In the genomic region with DNA sequence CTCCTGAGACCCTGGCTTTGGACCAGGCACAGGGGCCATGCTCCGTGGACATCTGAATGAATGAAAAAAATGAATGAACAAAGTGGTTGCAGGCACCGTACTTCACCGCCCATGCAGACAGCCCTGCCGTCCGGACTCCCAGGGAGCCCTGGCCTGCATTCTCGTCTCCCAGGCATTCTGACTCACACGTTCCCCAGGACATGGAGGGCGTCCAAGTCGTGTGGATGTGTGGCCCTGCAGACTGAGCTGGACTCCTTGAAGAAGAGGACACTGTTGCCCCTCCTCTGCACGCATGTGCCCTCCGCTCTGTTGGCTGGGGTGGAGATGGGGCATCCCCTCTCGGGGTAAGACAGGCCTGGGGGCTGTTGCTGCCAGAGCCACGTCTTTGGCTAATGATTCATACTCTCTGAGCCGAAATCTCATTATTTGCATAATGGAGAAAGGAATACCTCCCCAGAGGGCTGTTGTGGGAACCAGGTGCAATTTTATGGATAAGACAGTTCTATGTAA, we compare ENCODE assay signal across 9 cellular contexts. TPM values are rescaled to one million over a fixed set of nuclear protein-coding genes. Genes with fewer than 3 reads are reported as not detected.
A peak's percentile ranks its signal among the peaks of the same experiment; 100 is the strongest.
DNase-seq lines count a peak whose midpoint lies in the region; ATAC-seq, FAIRE-seq and TF ChIP-seq lines count a peak whose summit lies in the region.
"Had no signal": no experiment of that assay in that cellular context is flagged by ENCODE, and none has a peak within 500 bp of the region (broad histone marks: within the 10 kb centered on the region; RNA-seq: fewer than 3 reads in every experiment).

No MANE protein-coding gene starts in this region.

- no peak for FAIRE-seq in bronchial epithelial cell (lab: Jason Lieb, UNC)
- FAIRE-seq: G401.6 had no signal

- H3K9me3 ChIP-seq in KOPT-K1 (ENCODE audit: insufficient read depth, low read length, poor library complexity, severe bottlenecking): peaks cover 6% of the 10 kb centered on the region

- ATAC-seq in HG03045 (IDR thresholded peaks at IDR 0.05; ENCODE audit: unreplicated experiment): no peak

- peaks cover 5% of the 10 kb centered on the region for H3K27me3 Mint-ChIP-seq in mesothelial cell of epicardium (ENCODE audit: low read depth)
- H3K27me3 Mint-ChIP-seq in activated naive CD4-positive, alpha-beta T cell treated with anti-CD3 and anti-CD28 coated beads for 36 hours (ENCODE audit: low read depth): no peaks in the 10 kb centered on the region

- H3K9me3 Mint-ChIP-seq in mesothelial cell of epicardium: peaks cover 5% of the 10 kb centered on the region
- H3K9me3 Mint-ChIP-seq in activated naive CD4-positive, alpha-beta T cell treated with anti-CD3 and anti-CD28 coated beads for 36 hours: peaks cover 5% of the 10 kb centered on the region

- H3K4me1 Mint-ChIP-seq in mesothelial cell of epicardium: peaks cover 4% of the 10 kb centered on the region
- no peaks in the 10 kb centered on the region for H3K4me1 Mint-ChIP-seq in activated naive CD4-positive, alpha-beta T cell treated with anti-CD3 and anti-CD28 coated beads for 36 hours (ENCODE audit: low read depth)

- TF ChIP-seq CTCF in bronchial epithelial cell (IDR thresholded peaks at IDR 0.05; ENCODE audit: insufficient read depth, low read length, severe bottlenecking) (no peak), mesothelial cell of epicardium (IDR thresholded peaks at IDR 0.05; ENCODE audit: unreplicated experiment) (no peak)

- in situ Hi-C loops in ACHN (cut with HindIII; ENCODE audit: low pct_ligation_motif_present, low pct_unique_long_range_greater_than_20kb, low sequenced_read_pairs): no loop called here

- no peak overlapping the region for H3K4me3 ChIP-seq in bronchial epithelial cell (ENCODE audit: low read depth, low read length)

- H3K36me3 ChIP-seq in KOPT-K1 (ENCODE audit: insufficient read depth, low read length) (no peaks in the 10 kb centered on the region), bronchial epithelial cell (ENCODE audit: control insufficient read depth, insufficient read depth, low read length) (no peaks in the 10 kb centered on the region)

- H3K27me3 ChIP-seq in bronchial epithelial cell (ENCODE audit: control insufficient read depth, insufficient read depth, low read length): no peaks in the 10 kb centered on the region

- H3K4me3 Mint-ChIP-seq in mesothelial cell of epicardium: no peak overlapping the region
- no peak overlapping the region for H3K4me3 Mint-ChIP-seq in activated naive CD4-positive, alpha-beta T cell treated with anti-CD3 and anti-CD28 coated beads for 36 hours

- peaks cover 3% of the 10 kb centered on the region for H3K36me3 Mint-ChIP-seq in mesothelial cell of epicardium
- no peaks in the 10 kb centered on the region for H3K36me3 Mint-ChIP-seq in activated naive CD4-positive, alpha-beta T cell treated with anti-CD3 and anti-CD28 coated beads for 36 hours (ENCODE audit: low read depth)

- H3K27ac Mint-ChIP-seq in mesothelial cell of epicardium: peak overlapping the region; percentile 50
- no peak overlapping the region for H3K27ac Mint-ChIP-seq in activated naive CD4-positive, alpha-beta T cell treated with anti-CD3 and anti-CD28 coated beads for 36 hours

- H3K27ac ChIP-seq in KOPT-K1 (ENCODE audit: low read depth, low read length, poor library complexity, severe bottlenecking): peak overlapping the region; percentile 45

- CTCF ChIA-PET in activated naive CD4-positive, alpha-beta T cell treated with anti-CD3 and anti-CD28 coated beads for 36 hours (lab: Charles Lee): no interaction called here

- intact Hi-C loops in activated naive CD4-positive, alpha-beta T cell treated with anti-CD3 and anti-CD28 coated beads for 36 hours (cut with micrococcal nuclease): no loop called here

- DNase-seq in ACHN: peak; percentile 96
- DNase-seq in bronchial epithelial cell (ENCODE audit: low read depth): peak; percentile 47
- DNase-seq in mesothelial cell of epicardium (ENCODE audit: low spot score in 2 of 2, unreplicated experiment in 2 of 2): no peak
- DNase-seq in GM19238 (ENCODE audit: insufficient read length, low spot score): no peak
- DNase-seq in activated naive CD4-positive, alpha-beta T cell treated with anti-CD3 and anti-CD28 coated beads for 36 hours: no peak
- DNase-seq in stimulated activated CD4-positive, alpha-beta T cell treated with anti-CD3 and anti-CD28 coated beads, Interleukin-2, amount 100 ng/mL, for 24 hours: no peak

RNA-seq across cellular contexts. Expression of gene RTL6, which starts 49.7 kb away (rescaled TPM):
- total RNA-seq in bronchial epithelial cell (4.5 and 5.9 TPM in 2 replicates), mesothelial cell of epicardium (47.5 to 48.3 TPM (median 47.6 TPM) in 3 replicates)
- 1 to 10 TPM; 4.5 to 5.1 TPM for total RNA-seq in activated naive CD4-positive, alpha-beta T cell treated with anti-CD3 and anti-CD28 coated beads for 36 hours

Comparison
In these comparisons a context has a peak if more than half of its experiments do, and no peak if none do; other contexts are left out.
1. DNase-seq: peak in ACHN (single experiment) and bronchial epithelial cell (single experiment); none in mesothelial cell of epicardium (0 of 2), GM19238 (single experiment), activated naive CD4-positive, alpha-beta T cell treated with anti-CD3 and anti-CD28 coated beads for 36 hours (single experiment) and stimulated activated CD4-positive, alpha-beta T cell treated with anti-CD3 and anti-CD28 coated beads, Interleukin-2, amount 100 ng/mL, for 24 hours (0 of 2).